ENCODE assay signal across 9 cellular contexts in the genomic region with DNA sequence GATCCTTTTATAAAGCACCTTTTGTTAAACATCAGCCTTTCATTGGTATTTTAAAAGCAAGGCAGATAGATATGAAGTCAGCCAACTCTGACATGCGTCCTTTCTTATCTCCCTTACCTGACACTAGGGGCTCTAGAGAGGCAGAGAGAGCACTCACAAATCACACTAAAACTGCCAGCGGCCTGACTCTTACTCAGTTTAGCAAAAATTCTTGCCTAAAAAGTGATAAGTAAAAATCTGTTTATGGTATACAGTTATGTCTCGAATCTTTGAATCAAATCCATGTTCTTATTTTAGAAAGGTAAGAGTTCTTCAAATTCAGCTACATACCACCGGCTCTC.
DNase-seq lines count a peak whose midpoint lies in the region; ATAC-seq and TF ChIP-seq lines count a peak whose summit lies in the region.
"Had no signal": no experiment of that assay in that cellular context is flagged by ENCODE, and none has a peak within 500 bp of the region (broad histone marks: within the 10 kb centered on the region; RNA-seq: fewer than 3 reads in every experiment).

No MANE protein-coding gene starts in this region.

- no peak for DNase-seq in AG09319 (ENCODE audit: extremely low read depth, low read depth)
- DNase-seq in RKO (ENCODE audit: low spot score): peak; percentile 23
- peak; percentile 9 for DNase-seq in iPS DF 19.7 (ENCODE audit: low read depth, low spot score)
- DNase-seq in GOT3 (lab: John Stamatoyannopoulos, UW): no peak
- DNase-seq in NCI-H2227 treated with DMSO at 0.1 percent for 48 hours (lab: John Stamatoyannopoulos, UW): no peak
- no peak for DNase-seq in coronary artery (ENCODE audit: low spot score)
- DNase-seq: DMS153 had no signal

- H3K27ac ChIP-seq in coronary artery: no peak overlapping the region

- TF ChIP-seq CTCF in AG09319 (IDR thresholded peaks at IDR 0.05; ENCODE audit: low read depth, low read length) (peak; percentile 10), coronary artery (IDR thresholded peaks at IDR 0.05) (no peak)

- ATAC-seq in GM19351 (IDR thresholded peaks at IDR 0.05; ENCODE audit: unreplicated experiment) (peak; percentile 50), GM19455 (IDR thresholded peaks at IDR 0.05; ENCODE audit: unreplicated experiment) (no peak)

- H3K4me3 ChIP-seq in coronary artery: no peak overlapping the region

Comparison
In these comparisons a context has a peak if more than half of its experiments do, and no peak if none do; other contexts are left out.
1. DNase-seq: peak in RKO (single experiment) and iPS DF 19.7 (single experiment); none in AG09319 (single experiment), GOT3 (single experiment), NCI-H2227 treated with DMSO at 0.1 percent for 48 hours (single experiment) and coronary artery (single experiment).